15 cellular contexts compared by ENCODE assay signal in the genomic region with DNA sequence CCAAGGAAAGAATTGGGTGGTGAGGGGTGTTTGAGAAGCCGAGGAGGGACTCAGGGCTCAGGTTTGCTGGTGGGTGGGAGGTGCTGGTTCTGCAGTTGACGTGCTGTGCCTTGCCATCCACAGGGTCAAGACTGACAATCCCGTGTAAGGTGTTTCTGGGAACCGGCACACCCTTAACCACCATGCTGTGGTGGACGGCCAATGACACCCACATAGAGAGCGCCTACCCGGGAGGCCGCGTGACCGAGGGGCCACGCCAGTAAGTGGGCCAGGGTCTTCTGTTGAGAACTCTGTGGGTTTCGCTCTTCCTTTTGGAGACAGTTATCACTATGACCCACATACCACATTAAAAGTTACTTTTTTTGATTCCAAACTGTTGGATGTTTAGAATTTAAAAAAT. TPM values are rescaled to one million over a fixed set of nuclear protein-coding genes. Genes with fewer than 3 reads are reported as not detected.
"Had no signal": no experiment of that assay in that cellular context is flagged by ENCODE, and none has a peak within 500 bp of the region (broad histone marks: within the 10 kb centered on the region; RNA-seq: fewer than 3 reads in every experiment).

No MANE protein-coding gene starts in this region.

- H3K9me3 Mint-ChIP-seq: activated naive CD8-positive, alpha-beta T cell treated with anti-CD3 and anti-CD28 coated beads, Interleukin-2, amount 50 U/mL, for 24 hours had no signal

- H3K36me3 ChIP-seq: colonic mucosa, left ventricle myocardium inferior, suprapubic skin had no signal

- DNase-seq: activated CD4-positive, alpha-beta T cell treated with anti-CD3 and anti-CD28 coated beads for 1 hour; activated CD4-positive, alpha-beta T cell treated with anti-CD3 and anti-CD28 coated beads, Interleukin-2, amount 50 U/mL, for 48 hours; activated naive CD4-positive, alpha-beta T cell; activated naive CD8-positive, alpha-beta T cell treated with anti-CD3 and anti-CD28 coated beads, Interleukin-2, amount 50 U/mL, for 24 hours; caudate nucleus; colonic mucosa; effector memory CD4-positive, alpha-beta T cell; kidney; left ventricle myocardium inferior; spleen; stimulated activated CD4-positive, alpha-beta T cell treated with anti-CD3 and anti-CD28 coated beads, Interleukin-2, amount 100 ng/mL, for 24 hours; stimulated activated naive CD8-positive, alpha-beta T cell treated with anti-CD3 and anti-CD28 coated beads, Interleukin-15, Interleukin-2, amounts not matched to agents 100 U/mL and 50 U/mL, for 24 hours had no signal

- H3K4me3 ChIP-seq: colonic mucosa, left ventricle myocardium inferior, spleen, suprapubic skin had no signal

- H3K27ac ChIP-seq: colonic mucosa, suprapubic skin had no signal

- FAIRE-seq: frontal cortex, kidney had no signal

- H3K27me3 ChIP-seq: colonic mucosa, suprapubic skin had no signal

- H3K4me1 ChIP-seq: colonic mucosa had no signal

- H3K4me3 Mint-ChIP-seq: activated naive CD8-positive, alpha-beta T cell treated with anti-CD3 and anti-CD28 coated beads, Interleukin-2, amount 50 U/mL, for 24 hours had no signal

- H3K27ac Mint-ChIP-seq: activated naive CD8-positive, alpha-beta T cell treated with anti-CD3 and anti-CD28 coated beads, Interleukin-2, amount 50 U/mL, for 24 hours had no signal

- H3K9me3 ChIP-seq: colonic mucosa, left ventricle myocardium inferior, spleen, suprapubic skin had no signal

- ATAC-seq: activated naive CD8-positive, alpha-beta T cell treated with anti-CD3 and anti-CD28 coated beads, Interleukin-2, amount 50 U/mL, for 24 hours; stimulated activated naive CD8-positive, alpha-beta T cell treated with anti-CD3 and anti-CD28 coated beads, Interleukin-15, Interleukin-2, amounts not matched to agents 100 U/mL and 50 U/mL, for 24 hours had no signal

RNA-seq across cellular contexts. Expression of gene IL1R2, which starts 32.6 kb away (rescaled TPM):
- total RNA-seq: frontal cortex had no signal
- polyA plus RNA-seq: neural cell had no signal
